In genomic region chr10:89887406-89887805, GRCh38 we compare ENCODE assay signal across 11 cellular contexts.
DNase-seq lines count a peak whose midpoint lies in the region; ATAC-seq, FAIRE-seq and TF ChIP-seq lines count a peak whose summit lies in the region.
"Had no signal": no experiment of that assay in that cellular context is flagged by ENCODE, and none has a peak within 500 bp of the region (broad histone marks: within the 10 kb centered on the region; RNA-seq: fewer than 3 reads in every experiment).

No MANE protein-coding gene starts in this region.

- DNase-seq in CD14-positive monocyte (ENCODE audit: low spot score) = no peak
- peak; percentile 39 to 71 for DNase-seq in NCI-H526 (lab: John Stamatoyannopoulos, UW)
- no peak for DNase-seq in thyroid gland
- DNase-seq in NOMO-1 (lab: John Stamatoyannopoulos, UW; ENCODE audit: unreplicated experiment in 2 of 2) = no peak
- no peak for DNase-seq in HTR-8/SVneo (ENCODE audit: insufficient read length, low spot score)
- DNase-seq in NCI-H2227 treated with DMSO at 0.1 percent for 48 hours (lab: John Stamatoyannopoulos, UW) = no peak
- DNase-seq: central memory CD4-positive, alpha-beta T cell; glutamatergic neuron; NCI-H2171 had no signal

- H3K4me1 ChIP-seq in thyroid gland = no peaks in the 10 kb centered on the region

- no peaks in the 10 kb centered on the region for H3K9me3 ChIP-seq in thyroid gland

- 60 to 70% methylated on average over 4 of the region's 4 CpGs for WGBS in thyroid gland, 2 donors

- no peak overlapping the region for H3K27ac ChIP-seq in thyroid gland

- no peak overlapping the region for H3K4me3 ChIP-seq in thyroid gland (replicated peaks in 1 of 3)

- H3K36me3 ChIP-seq in thyroid gland = no peaks in the 10 kb centered on the region

- H3K27ac Mint-ChIP-seq in CD14-positive monocyte = peak overlapping the region; percentile 70 to 93 (median 88)

- no peaks in the 10 kb centered on the region for H3K27me3 ChIP-seq in thyroid gland

- ATAC-seq in GM19395 (IDR thresholded peaks at IDR 0.05; ENCODE audit: unreplicated experiment) (peak; percentile 65), HG02938 (IDR thresholded peaks at IDR 0.05; ENCODE audit: unreplicated experiment) (peak; percentile 54)

- no peak for TF ChIP-seq POLR2A in thyroid gland (IDR thresholded peaks at IDR 0.05)

- no peaks in the 10 kb centered on the region for H3K36me3 Mint-ChIP-seq in CD14-positive monocyte

- FAIRE-seq in HTR-8/SVneo (lab: Jason Lieb, UNC) = no peak

- peak overlapping the region in 1 of 2 donors; percentile 10 for H3K4me3 Mint-ChIP-seq in CD14-positive monocyte

- no peak for TF ChIP-seq CTCF in CD14-positive monocyte (IDR thresholded peaks at IDR 0.05)
- no peak for TF ChIP-seq CTCF in thyroid gland (IDR thresholded peaks at IDR 0.05)

- intact Hi-C loops in CD14-positive monocyte (cut with micrococcal nuclease) (no loop called here), thyroid gland (cut with DNase I) (no loop called here)

- no peaks in the 10 kb centered on the region for H3K27me3 Mint-ChIP-seq in CD14-positive monocyte (ENCODE audit: low read depth in 3 of 3)

- peaks cover 0 to 3% (median 2%) of the 10 kb centered on the region in 7 donors for H3K9me3 Mint-ChIP-seq in CD14-positive monocyte

- peaks cover 43% of the 10 kb centered on the region for H3K4me1 Mint-ChIP-seq in CD14-positive monocyte

Comparison
In these comparisons a context has a peak if more than half of its experiments do, and no peak if none do; other contexts are left out.
1. DNase-seq: peak in NCI-H526 (2 of 2); none in CD14-positive monocyte (single experiment), thyroid gland (0 of 2), NOMO-1 (0 of 2), HTR-8/SVneo (single experiment) and NCI-H2227 treated with DMSO at 0.1 percent for 48 hours (single experiment).